In genomic region chr4:169315530-169316306, GRCh38 we compare ENCODE assay signal across 11 cellular contexts. TPM values are rescaled to one million over a fixed set of nuclear protein-coding genes. Genes with fewer than 3 reads are reported as not detected.
DNase-seq lines count a peak whose midpoint lies in the region; ATAC-seq, FAIRE-seq and TF ChIP-seq lines count a peak whose summit lies in the region.
"Had no signal": no experiment of that assay in that cellular context is flagged by ENCODE, and none has a peak within 500 bp of the region (broad histone marks: within the 10 kb centered on the region; RNA-seq: fewer than 3 reads in every experiment).

No MANE protein-coding gene starts in this region.

- no peaks in the 10 kb centered on the region for H3K4me1 Mint-ChIP-seq in activated T-helper 1 cell treated with anti-CD3 and anti-CD28 coated beads, Interleukin-12 subunit alpha, Interleukin-12 subunit beta, Interleukin-2, Interleukin-4 antibody, amounts not matched to agents 30 ng/mL and 10 ng/mL and 1 ng/mL, durations not matched to agents 14 hours and 24 hours and 36 hours (ENCODE audit: low read depth)

- POLR2A ChIA-PET in AG04449 (lab: Yijun Ruan, JAX) = no interaction called here

- FAIRE-seq in bronchial epithelial cell (lab: Jason Lieb, UNC) = no peak
- FAIRE-seq: D721Med, endometrium had no signal

- ATAC-seq in right lobe of liver (peak; percentile 24 to 69 (median 42)), GM21717 (IDR thresholded peaks at IDR 0.05; ENCODE audit: unreplicated experiment) (no peak)

- DNase-seq in AG04449 (ENCODE audit: low read depth, low spot score) = peak; percentile 57
- peak; percentile 17 for DNase-seq in HT1080 (ENCODE audit: low read depth)
- peak; percentile 84 for DNase-seq in bronchial epithelial cell (ENCODE audit: low read depth)
- no peak for DNase-seq in right lobe of liver
- DNase-seq in activated T-helper 1 cell treated with anti-CD3 and anti-CD28 coated beads, Interleukin-12 subunit alpha, Interleukin-12 subunit beta, Interleukin-2, Interleukin-4 antibody, amounts not matched to agents 30 ng/mL and 10 ng/mL and 1 ng/mL, durations not matched to agents 14 hours and 24 hours and 36 hours (ENCODE audit: low spot score) = no peak
- no peak for DNase-seq in stimulated activated naive CD4-positive, alpha-beta T cell treated with Interleukin-2 at 50 U/mL for 16 hours (lab: John Stamatoyannopoulos, UW)
- DNase-seq in inferior parietal cortex (ENCODE audit: extremely low spot score) = no peak
- DNase-seq: MM.1S had no signal

- H3K27me3 Mint-ChIP-seq in activated T-helper 1 cell treated with anti-CD3 and anti-CD28 coated beads, Interleukin-12 subunit alpha, Interleukin-12 subunit beta, Interleukin-2, Interleukin-4 antibody, amounts not matched to agents 30 ng/mL and 10 ng/mL and 1 ng/mL, durations not matched to agents 14 hours and 24 hours and 36 hours (ENCODE audit: insufficient read depth) = peaks cover 3% of the 10 kb centered on the region

- H3K27ac Mint-ChIP-seq in activated T-helper 1 cell treated with anti-CD3 and anti-CD28 coated beads, Interleukin-12 subunit alpha, Interleukin-12 subunit beta, Interleukin-2, Interleukin-4 antibody, amounts not matched to agents 30 ng/mL and 10 ng/mL and 1 ng/mL, durations not matched to agents 14 hours and 24 hours and 36 hours = no peak overlapping the region

- no peak overlapping the region for H3K4me3 ChIP-seq in AG04449 (ENCODE audit: low read depth, low read length)
- no peak overlapping the region for H3K4me3 ChIP-seq in bronchial epithelial cell (ENCODE audit: low read depth, low read length)
- no peak overlapping the region for H3K4me3 ChIP-seq in right lobe of liver

- no peak for TF ChIP-seq POLR2A in right lobe of liver (IDR thresholded peaks at IDR 0.05)

- H3K4me3 Mint-ChIP-seq in activated T-helper 1 cell treated with anti-CD3 and anti-CD28 coated beads, Interleukin-12 subunit alpha, Interleukin-12 subunit beta, Interleukin-2, Interleukin-4 antibody, amounts not matched to agents 30 ng/mL and 10 ng/mL and 1 ng/mL, durations not matched to agents 14 hours and 24 hours and 36 hours = no peak overlapping the region

- H3K36me3 ChIP-seq in bronchial epithelial cell (ENCODE audit: control insufficient read depth, insufficient read depth, low read length) = no peaks in the 10 kb centered on the region
- no peaks in the 10 kb centered on the region for H3K36me3 ChIP-seq in right lobe of liver

- WGBS in right lobe of liver (ENCODE audit: insufficient coverage, low coverage, low lambda C conversion rate, missing lambda C conversion rate) = 26% methylated on average over 3 of the region's 5 CpGs

- H3K27me3 ChIP-seq in bronchial epithelial cell (ENCODE audit: control insufficient read depth, insufficient read depth, low read length) (no peaks in the 10 kb centered on the region), right lobe of liver (no peaks in the 10 kb centered on the region)

- H3K9me3 Mint-ChIP-seq in activated T-helper 1 cell treated with anti-CD3 and anti-CD28 coated beads, Interleukin-12 subunit alpha, Interleukin-12 subunit beta, Interleukin-2, Interleukin-4 antibody, amounts not matched to agents 30 ng/mL and 10 ng/mL and 1 ng/mL, durations not matched to agents 14 hours and 24 hours and 36 hours = no peaks in the 10 kb centered on the region

- no peaks in the 10 kb centered on the region for H3K9me3 ChIP-seq in right lobe of liver

- TF ChIP-seq CTCF in AG04449 (IDR thresholded peaks at IDR 0.05; ENCODE audit: insufficient read depth, low read length, missing control alignments) (no peak), bronchial epithelial cell (IDR thresholded peaks at IDR 0.05; ENCODE audit: insufficient read depth, low read length, severe bottlenecking) (no peak), right lobe of liver (IDR thresholded peaks at IDR 0.05) (no peak)

- intact Hi-C loops in right lobe of liver (cut with DNase I) = no loop called here
- intact Hi-C loops in activated T-helper 1 cell treated with anti-CD3 and anti-CD28 coated beads, Interleukin-12 subunit alpha, Interleukin-12 subunit beta, Interleukin-2, Interleukin-4 antibody, amounts not matched to agents 30 ng/mL and 10 ng/mL and 1 ng/mL, durations not matched to agents 14 hours and 24 hours and 36 hours (cut with micrococcal nuclease) = no loop called here

- H3K27ac ChIP-seq in right lobe of liver = peak overlapping the region in 2 of 3 donors; percentile 19 to 41

- H3K36me3 Mint-ChIP-seq in activated T-helper 1 cell treated with anti-CD3 and anti-CD28 coated beads, Interleukin-12 subunit alpha, Interleukin-12 subunit beta, Interleukin-2, Interleukin-4 antibody, amounts not matched to agents 30 ng/mL and 10 ng/mL and 1 ng/mL, durations not matched to agents 14 hours and 24 hours and 36 hours (ENCODE audit: low read depth) = no peaks in the 10 kb centered on the region

- CTCF ChIA-PET in AG04449 (lab: Yijun Ruan, JAX) = interaction anchor here (0.6 to 1.5 kb wide), 6 partner anchors 10 to 393 kb away, joined by 3 to 4 read pairs (median 3); no protein-coding TSS in a partner anchor

- peaks cover 0 to 27% (median 12%) of the 10 kb centered on the region in 4 donors for H3K4me1 ChIP-seq in right lobe of liver

RNA-seq across cellular contexts. Expression of gene SH3RF1, which starts 45.0 kb away (rescaled TPM):
- 9.0 and 12.0 TPM in 2 replicates for total RNA-seq in HT1080 (2014; rRNA removed; shearing (Covaris generic))
- polyA plus RNA-seq in HT1080 (2015; cell fraction: cytosol; rRNA removed) = 15.4 and 16.7 TPM in 2 replicates
- polyA plus RNA-seq in HT1080 (2015; cell fraction: nucleus; rRNA removed) = 9.2 and 12.8 TPM in 2 replicates
- total RNA-seq in bronchial epithelial cell (9.0 and 14.0 TPM in 2 replicates), right lobe of liver (10 to 100 TPM in 1 of 6 experiments, 1 to 10 TPM in 5; 5.5 to 11.0 (median 7.3) TPM)
- 0.49 and 0.69 TPM in 2 replicates for total RNA-seq in activated T-helper 1 cell treated with anti-CD3 and anti-CD28 coated beads, Interleukin-12 subunit alpha, Interleukin-12 subunit beta, Interleukin-2, Interleukin-4 antibody, amounts not matched to agents 30 ng/mL and 10 ng/mL and 1 ng/mL, durations not matched to agents 14 hours and 24 hours and 36 hours

Comparison
In these comparisons a context has a peak if more than half of its experiments do, and no peak if none do; other contexts are left out.
1. DNase-seq: peak in AG04449 (single experiment), HT1080 (single experiment) and bronchial epithelial cell (single experiment); none in right lobe of liver (0 of 3), activated T-helper 1 cell treated with anti-CD3 and anti-CD28 coated beads, Interleukin-12 subunit alpha, Interleukin-12 subunit beta, Interleukin-2, Interleukin-4 antibody, amounts not matched to agents 30 ng/mL and 10 ng/mL and 1 ng/mL, durations not matched to agents 14 hours and 24 hours and 36 hours (single experiment), stimulated activated naive CD4-positive, alpha-beta T cell treated with Interleukin-2 at 50 U/mL for 16 hours (single experiment) and inferior parietal cortex (single experiment).